ENCODE assay signal across 19 cellular contexts in the genomic region with DNA sequence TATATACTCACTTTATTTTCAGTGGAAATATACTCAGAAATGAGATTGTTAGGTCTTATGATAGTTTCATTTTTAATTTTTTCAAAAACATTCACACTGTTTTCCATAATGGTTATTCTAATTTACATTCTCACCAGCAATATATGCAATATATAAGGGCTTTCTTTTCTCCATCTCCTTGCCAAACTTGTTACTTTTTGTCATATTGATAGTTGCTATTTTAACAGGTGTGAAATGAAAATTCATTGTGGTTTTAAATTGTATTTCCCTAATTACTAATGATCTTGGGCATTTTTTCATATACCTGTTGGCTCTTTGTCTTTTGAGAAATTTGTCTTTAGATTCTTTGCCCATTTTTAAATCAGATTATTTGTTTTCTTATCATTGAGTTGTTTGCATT.
DNase-seq lines count a peak whose midpoint lies in the region; ATAC-seq and TF ChIP-seq lines count a peak whose summit lies in the region.
"Had no signal": no experiment of that assay in that cellular context is flagged by ENCODE, and none has a peak within 500 bp of the region (broad histone marks: within the 10 kb centered on the region; RNA-seq: fewer than 3 reads in every experiment).

No MANE protein-coding gene starts in this region.

- peaks cover 53% of the 10 kb centered on the region for H3K4me1 ChIP-seq in KMS-11 (ENCODE audit: low read depth, poor library complexity, severe bottlenecking)
- H3K4me1 ChIP-seq: BLaER1 treated with 17β-estradiol and CSF1 and Interleukin-3, amounts not matched to agents 10 nM and 100 nM had no signal

- H3K4me3 Mint-ChIP-seq in MCF 10A (ENCODE audit: unreplicated experiment) = no peak overlapping the region
- H3K4me3 Mint-ChIP-seq: CD8-positive, alpha-beta memory T cell; T-helper 2 cell treated with Interferon-gamma antibody and Interleukin-4, amounts not matched to agents 5 μg/mL and 100 μg/mL, for 36 hours had no signal

- H3K27me3 ChIP-seq in GM06990 (replicated peaks; ENCODE audit: control insufficient read depth, insufficient read depth, low read length) (no peaks in the 10 kb centered on the region), KMS-11 (ENCODE audit: insufficient read depth, low read depth) (no peaks in the 10 kb centered on the region)
- H3K27me3 ChIP-seq: BLaER1 treated with 17β-estradiol and CSF1 and Interleukin-3, amounts not matched to agents 10 nM and 100 nM had no signal

- peaks cover 14% of the 10 kb centered on the region for H3K27me3 Mint-ChIP-seq in MCF 10A (ENCODE audit: insufficient read depth, unreplicated experiment)
- H3K27me3 Mint-ChIP-seq: CD8-positive, alpha-beta memory T cell had no signal

- H3K4me3 ChIP-seq in GM06990 (replicated peaks; ENCODE audit: low read depth, low read length) = no peak overlapping the region
- H3K4me3 ChIP-seq in KMS-11 (IDR thresholded peaks at IDR 0.05; ENCODE audit: insufficient read depth, low read depth, low read length) = no peak overlapping the region
- H3K4me3 ChIP-seq: BLaER1 treated with 17β-estradiol and CSF1 and Interleukin-3, amounts not matched to agents 10 nM and 100 nM had no signal

- no peaks in the 10 kb centered on the region for H3K36me3 Mint-ChIP-seq in MCF 10A (ENCODE audit: insufficient read depth, unreplicated experiment)
- H3K36me3 Mint-ChIP-seq: CD8-positive, alpha-beta memory T cell had no signal

- peak overlapping the region; percentile 83; the same call in 1 of the 2 replicates for H3K27ac ChIP-seq in KMS-11
- H3K27ac ChIP-seq: BLaER1 treated with 17β-estradiol and CSF1 and Interleukin-3, amounts not matched to agents 10 nM and 100 nM; HL-60 had no signal

- TF ChIP-seq CTCF in GM06990 (IDR thresholded peaks at IDR 0.05; ENCODE audit: insufficient read depth, low read length, poor library complexity, severe bottlenecking) (no peak), KMS-11 (conservative IDR thresholded peaks at IDR 0.05; ENCODE audit: low read depth, low read length) (no peak), MCF 10A (IDR thresholded peaks at IDR 0.05; ENCODE audit: unreplicated experiment) (no peak)

- H3K36me3 ChIP-seq in GM06990 (ENCODE audit: control insufficient read depth, insufficient read depth, low read length) (no peaks in the 10 kb centered on the region), KMS-11 (ENCODE audit: insufficient read depth) (no peaks in the 10 kb centered on the region)
- H3K36me3 ChIP-seq: BLaER1 treated with 17β-estradiol and CSF1 and Interleukin-3, amounts not matched to agents 10 nM and 100 nM had no signal

- peak; percentile 56 for ATAC-seq in GM18867 (IDR thresholded peaks at IDR 0.05; ENCODE audit: unreplicated experiment)
- ATAC-seq in GM21619 (IDR thresholded peaks at IDR 0.05; ENCODE audit: unreplicated experiment) = peak; percentile 43
- ATAC-seq in HG03159 (IDR thresholded peaks at IDR 0.05; ENCODE audit: unreplicated experiment) = no peak

- peaks cover 15% of the 10 kb centered on the region for H3K9me3 Mint-ChIP-seq in MCF 10A (ENCODE audit: unreplicated experiment)
- H3K9me3 Mint-ChIP-seq: T-helper 2 cell treated with Interferon-gamma antibody and Interleukin-4, amounts not matched to agents 5 μg/mL and 100 μg/mL, for 36 hours had no signal

- H3K4me2 ChIP-seq in KMS-11 = peak overlapping the region; percentile 95; the same call in 1 of the 2 replicates
- H3K4me2 ChIP-seq: BLaER1 treated with 17β-estradiol and CSF1 and Interleukin-3, amounts not matched to agents 10 nM and 100 nM had no signal

- H4K20me1 ChIP-seq in KMS-11 (ENCODE audit: insufficient read depth) = no peaks in the 10 kb centered on the region
- H4K20me1 ChIP-seq: BLaER1 treated with 17β-estradiol and CSF1 and Interleukin-3, amounts not matched to agents 10 nM and 100 nM had no signal

- peak; percentile 25 for DNase-seq in GM06990 (ENCODE audit: extremely low read depth, insufficient read length)
- no peak for DNase-seq in ureter (ENCODE audit: low spot score)
- no peak for DNase-seq in MCF 10A (ENCODE audit: unreplicated experiment)
- DNase-seq: CD8-positive, alpha-beta memory T cell; DND-41; GDM1; GOT3; NCI-H1436 treated with DMSO at 0.1 percent for 48 hours; NCI-H2029 treated with DMSO at 0.1 percent for 48 hours; NCI-H2171 treated with DMSO at 0.1 percent for 48 hours; NCI-H82; SW 1271 had no signal

- H3K9ac ChIP-seq in KMS-11 = no peak overlapping the region
- H3K9ac ChIP-seq: BLaER1 treated with 17β-estradiol and CSF1 and Interleukin-3, amounts not matched to agents 10 nM and 100 nM had no signal

- CTCF ChIA-PET in MCF 10A (lab: Yijun Ruan, JAX) = no interaction called here

- no TSS peak for BruUV-seq in MCF 10A (replicated peaks; lab: Mats Ljungman, UMichigan)

- no peaks in the 10 kb centered on the region for H3K4me1 Mint-ChIP-seq in MCF 10A (ENCODE audit: insufficient read depth, unreplicated experiment)

- POLR2A ChIA-PET in MCF 10A (lab: Yijun Ruan, JAX) = interaction anchor here (0.5 kb wide), 1 partner anchor 242 kb away, joined by 3 read pairs; no protein-coding TSS in a partner anchor

- H3K27ac Mint-ChIP-seq in MCF 10A (ENCODE audit: low read depth, unreplicated experiment) = no peak overlapping the region
- H3K27ac Mint-ChIP-seq: T-helper 2 cell treated with Interferon-gamma antibody and Interleukin-4, amounts not matched to agents 5 μg/mL and 100 μg/mL, for 36 hours had no signal

- H3K79me2 ChIP-seq in KMS-11 (ENCODE audit: insufficient read depth, low read depth) = no peaks in the 10 kb centered on the region

- intact Hi-C loops in MCF 10A (cut with micrococcal nuclease) = no loop called here

- H2AFZ ChIP-seq in KMS-11 (ENCODE audit: low read depth) = no peak overlapping the region
